Comparison of ENCODE assay signal across 8 cellular contexts in genomic region chr14:92649934-92650545, GRCh38.
DNase-seq lines count a peak whose midpoint lies in the region; ATAC-seq and TF ChIP-seq lines count a peak whose summit lies in the region.

No MANE protein-coding gene starts in this region.

- H3K79me2 ChIP-seq in smooth muscle cell (ENCODE audit: low read depth) = no peaks in the 10 kb centered on the region

- TF ChIP-seq CTCF in AG09319 (IDR thresholded peaks at IDR 0.05; ENCODE audit: low read depth, low read length) (no peak), coronary artery (IDR thresholded peaks at IDR 0.05) (no peak), smooth muscle cell (IDR thresholded peaks at IDR 0.05; ENCODE audit: borderline replicate concordance, insufficient read depth, poor library complexity, severe bottlenecking) (no peak)

- ATAC-seq in HG03457 (IDR thresholded peaks at IDR 0.05; ENCODE audit: unreplicated experiment) (no peak), HG02759 (IDR thresholded peaks at IDR 0.05; ENCODE audit: unreplicated experiment) (no peak)

- H3K4me2 ChIP-seq in smooth muscle cell = no peak overlapping the region

- H2AFZ ChIP-seq in smooth muscle cell (ENCODE audit: low read depth) = no peak overlapping the region

- no peaks in the 10 kb centered on the region for H4K20me1 ChIP-seq in smooth muscle cell (ENCODE audit: low read depth)

- H3K27me3 ChIP-seq in muscle layer of colon (ENCODE audit: control insufficient read depth in 1 of 2, insufficient read depth in 2 of 2, low read length in 2 of 2) (no peaks in the 10 kb centered on the region), smooth muscle cell (ENCODE audit: low read depth) (no peaks in the 10 kb centered on the region)

- WGBS in smooth muscle cell (ENCODE audit: low lambda C conversion rate) = 81% methylated on average over 17 of the region's 17 CpGs

- DNase-seq in AG09319 (ENCODE audit: extremely low read depth, low read depth) = peak; percentile 87
- peak; percentile 95 to 98 for DNase-seq in NOMO-1 (lab: John Stamatoyannopoulos, UW; ENCODE audit: unreplicated experiment in 2 of 2)
- DNase-seq in coronary artery (ENCODE audit: low spot score) = no peak
- no peak for DNase-seq in NCI-H2196 (lab: John Stamatoyannopoulos, UW; ENCODE audit: unreplicated experiment)
- no peak for DNase-seq in smooth muscle cell (lab: John Stamatoyannopoulos, UW; ENCODE audit: unreplicated experiment)

- H3K4me3 ChIP-seq in coronary artery (no peak overlapping the region), muscle layer of colon (ENCODE audit: low read depth in 1 of 2, low read length in 2 of 2) (peak overlapping the region in 1 of 2 donors; percentile 23), smooth muscle cell (no peak overlapping the region)

- H3K9me3 ChIP-seq in muscle layer of colon (ENCODE audit: low read length) (no peaks in the 10 kb centered on the region), smooth muscle cell (replicated peaks; ENCODE audit: low read depth) (no peaks in the 10 kb centered on the region)

- H3K4me1 ChIP-seq in muscle layer of colon (ENCODE audit: insufficient read depth, low read length) (peaks cover 50% of the 10 kb centered on the region), smooth muscle cell (ENCODE audit: low read depth) (peaks cover 6% of the 10 kb centered on the region)

- H3K36me3 ChIP-seq in muscle layer of colon (ENCODE audit: insufficient read depth, low read length) (peaks cover 21% of the 10 kb centered on the region), smooth muscle cell (ENCODE audit: low read depth) (no peaks in the 10 kb centered on the region)

- H3K27ac ChIP-seq in coronary artery = peak overlapping the region; percentile 84 to 95
- H3K27ac ChIP-seq in muscle layer of colon (ENCODE audit: low read depth, low read length) = peak overlapping the region; percentile 83
- H3K27ac ChIP-seq in smooth muscle cell (ENCODE audit: low read depth) = no peak overlapping the region

- H3K9ac ChIP-seq in muscle layer of colon (ENCODE audit: low read length) = peak overlapping the region; percentile 12
- H3K9ac ChIP-seq in smooth muscle cell (ENCODE audit: low read depth) = no peak overlapping the region

- H3F3A ChIP-seq in smooth muscle cell (ENCODE audit: low read depth) = peaks cover 15% of the 10 kb centered on the region

Comparison
In these comparisons a context has a peak if more than half of its experiments do, and no peak if none do; other contexts are left out.
1. DNase-seq: peak in AG09319 (single experiment) and NOMO-1 (2 of 2); none in coronary artery (single experiment), NCI-H2196 (single experiment) and smooth muscle cell (single experiment).